Comparison of ENCODE assay signal across 29 cellular contexts in the genomic region with DNA sequence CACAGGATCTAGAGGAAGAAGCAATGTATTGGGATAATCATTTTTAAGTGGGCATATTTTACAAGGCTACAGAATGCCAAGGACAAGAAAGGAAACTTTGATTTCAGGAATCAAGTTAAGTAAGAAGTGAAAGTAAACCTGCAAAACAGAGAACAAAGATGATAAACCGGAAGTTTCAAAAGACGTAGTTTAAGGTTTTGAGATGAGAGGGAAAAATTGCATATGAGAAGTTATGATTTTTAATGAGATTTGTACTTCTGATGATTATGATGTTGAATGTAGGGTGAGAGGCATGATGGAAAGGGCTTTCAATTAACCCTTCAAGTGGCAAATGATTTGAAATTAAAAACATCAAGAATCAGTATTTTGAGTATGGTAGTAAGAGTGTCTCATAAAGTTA.
DNase-seq lines count a peak whose midpoint lies in the region; ATAC-seq and TF ChIP-seq lines count a peak whose summit lies in the region.
"Had no signal": no experiment of that assay in that cellular context is flagged by ENCODE, and none has a peak within 500 bp of the region (broad histone marks: within the 10 kb centered on the region; RNA-seq: fewer than 3 reads in every experiment).

No MANE protein-coding gene starts in this region.

- peak overlapping the region in 1 of 2 donors; percentile 55 for H3K4me3 Mint-ChIP-seq in activated T-cell treated with anti-CD3 and anti-CD28 coated beads, Interleukin-2, amount 50 U/mL, for 72 hours
- no peak overlapping the region for H3K4me3 Mint-ChIP-seq in WTC11
- H3K4me3 Mint-ChIP-seq in nephron progenitor cell: no peak overlapping the region
- no peak overlapping the region for H3K4me3 Mint-ChIP-seq in type B pancreatic cell
- H3K4me3 Mint-ChIP-seq: brain had no signal

- H3K79me2 ChIP-seq in GM23248 (ENCODE audit: insufficient read depth): no peaks in the 10 kb centered on the region
- H3K79me2 ChIP-seq: hepatocyte had no signal

- H3K4me3 ChIP-seq in GM23248: no peak overlapping the region
- H3K4me3 ChIP-seq: A549, dorsolateral prefrontal cortex, gastrocnemius medialis, GM12878, hepatocyte, transverse colon had no signal

- no peak for DNase-seq in activated T-cell treated with anti-CD3 and anti-CD28 coated beads, Interleukin-2, amount 50 U/mL, for 72 hours
- DNase-seq in activated T-cell treated with anti-CD3 and anti-CD28 coated beads for 4 hours (no peak), GM23248 (no peak), WTC11 (ENCODE audit: low spot score) (no peak), nephron progenitor cell (no peak), GM10266 (ENCODE audit: extremely low spot score) (no peak), type B pancreatic cell (ENCODE audit: extremely low spot score, unreplicated experiment) (no peak)
- DNase-seq: activated CD4-positive, alpha-beta T cell treated with anti-CD3 and anti-CD28 coated beads, Interleukin-2, amount 50 U/mL, for 4 hours; activated CD8-positive, alpha-beta memory T cell treated with anti-CD3 and anti-CD28 coated beads, Interleukin-2, amount 50 U/mL, for 4 hours; activated gamma-delta T cell treated with Interleukin-2 at 50 U/mL for 16 hours; dorsolateral prefrontal cortex; gastrocnemius medialis; Kasumi-1; left colon; mesendoderm; NCI-H1092; NCI-H187; NCI-H524 treated with DMSO at 0.1 percent for 48 hours; occipital lobe; SHP77; T-helper 9 cell; transverse colon had no signal

- no peak overlapping the region for H3K27ac Mint-ChIP-seq in activated T-cell treated with anti-CD3 and anti-CD28 coated beads, Interleukin-2, amount 50 U/mL, for 72 hours
- H3K27ac Mint-ChIP-seq in WTC11 (0 out of 2 replicates have a peak overlapping the region, but pooled peaks have one; percentile 17), nephron progenitor cell (peak overlapping the region; percentile 42), type B pancreatic cell (no peak overlapping the region)
- H3K27ac Mint-ChIP-seq: brain had no signal

- H3F3A ChIP-seq in GM23248 (ENCODE audit: insufficient read depth): 0 out of 2 replicates have a peak, but pooled peaks cover 9% of the 10 kb centered on the region

- no peak overlapping the region for H3K27ac ChIP-seq in GM23248
- H3K27ac ChIP-seq: A549, dorsolateral prefrontal cortex, gastrocnemius medialis, hepatocyte, transverse colon, VCaP had no signal

- H3K9me3 ChIP-seq in GM23248 (ENCODE audit: low read depth): no peaks in the 10 kb centered on the region
- H3K9me3 ChIP-seq: A549, gastrocnemius medialis, transverse colon had no signal

- no peaks in the 10 kb centered on the region for H3K36me3 ChIP-seq in GM23248 (ENCODE audit: low read depth)
- H3K36me3 ChIP-seq: gastrocnemius medialis, transverse colon had no signal

- peaks cover 16% of the 10 kb centered on the region for H3K4me1 Mint-ChIP-seq in activated T-cell treated with anti-CD3 and anti-CD28 coated beads, Interleukin-2, amount 50 U/mL, for 72 hours (ENCODE audit: low read depth)
- H3K4me1 Mint-ChIP-seq in WTC11 (peaks cover 16% of the 10 kb centered on the region), nephron progenitor cell (peaks cover 16% of the 10 kb centered on the region), type B pancreatic cell (ENCODE audit: unreplicated experiment) (peaks cover 12% of the 10 kb centered on the region)

- peaks cover 13% of the 10 kb centered on the region for H3K4me1 ChIP-seq in GM23248 (ENCODE audit: insufficient read depth)
- H3K4me1 ChIP-seq: A549, gastrocnemius medialis had no signal

- H3K27me3 Mint-ChIP-seq in activated T-cell treated with anti-CD3 and anti-CD28 coated beads, Interleukin-2, amount 50 U/mL, for 72 hours (ENCODE audit: low read depth): no peaks in the 10 kb centered on the region
- no peaks in the 10 kb centered on the region for H3K27me3 Mint-ChIP-seq in WTC11 (ENCODE audit: low read depth)
- H3K27me3 Mint-ChIP-seq in nephron progenitor cell (ENCODE audit: low read depth, poor library complexity): no peaks in the 10 kb centered on the region
- peaks cover 5% of the 10 kb centered on the region for H3K27me3 Mint-ChIP-seq in type B pancreatic cell

- WGBS in GM23248 (ENCODE audit: low coverage in 1 of 2, low lambda C conversion rate in 2 of 2, missing lambda C conversion rate in 2 of 2), 2 experiments: 60 to 61% methylated on average over 2 of the region's 2 CpGs

- H3K27me3 ChIP-seq in GM23248 (replicated peaks; ENCODE audit: insufficient read depth): no peaks in the 10 kb centered on the region
- H3K27me3 ChIP-seq: gastrocnemius medialis, hepatocyte, transverse colon had no signal

- H4K20me1 ChIP-seq in GM23248 (ENCODE audit: insufficient read depth): no peaks in the 10 kb centered on the region

- no peaks in the 10 kb centered on the region for H3K9me3 Mint-ChIP-seq in activated T-cell treated with anti-CD3 and anti-CD28 coated beads, Interleukin-2, amount 50 U/mL, for 72 hours
- H3K9me3 Mint-ChIP-seq in WTC11 (peaks cover 30% of the 10 kb centered on the region), nephron progenitor cell (no peaks in the 10 kb centered on the region), type B pancreatic cell (no peaks in the 10 kb centered on the region)

- no peak overlapping the region for H3K4me2 ChIP-seq in GM23248 (ENCODE audit: unreplicated experiment)
- H3K4me2 ChIP-seq: A549, hepatocyte had no signal

- in situ Hi-C loops in GM23248 (cut with MboI): no loop called here

- peak overlapping the region; percentile 51; the same call in 1 of the 2 replicates for H2AFZ ChIP-seq in GM23248
- H2AFZ ChIP-seq: hepatocyte had no signal

- CTCF ChIA-PET in WTC11 (lab: Charles Lee): no interaction called here

- no peaks in the 10 kb centered on the region for H3K9me2 ChIP-seq in GM23248 (ENCODE audit: insufficient read depth)

- TF ChIP-seq CTCF in WTC11 (IDR thresholded peaks at IDR 0.05) (no peak), nephron progenitor cell (IDR thresholded peaks at IDR 0.05) (no peak), GM10266 (IDR thresholded peaks at IDR 0.05; ENCODE audit: control insufficient read depth, insufficient read depth, low read depth, missing control alignments) (no peak), type B pancreatic cell (conservative IDR thresholded peaks at IDR 0.05) (no peak)

- POLR2A ChIA-PET in WTC11 (lab: Charles Lee): no interaction called here

- H3K36me3 Mint-ChIP-seq in activated T-cell treated with anti-CD3 and anti-CD28 coated beads, Interleukin-2, amount 50 U/mL, for 72 hours (ENCODE audit: insufficient read depth in 2 of 2): no peaks in the 10 kb centered on the region
- H3K36me3 Mint-ChIP-seq in WTC11 (peaks cover 20% of the 10 kb centered on the region), nephron progenitor cell (ENCODE audit: low read depth) (no peaks in the 10 kb centered on the region), type B pancreatic cell (no peaks in the 10 kb centered on the region)
- H3K36me3 Mint-ChIP-seq: brain had no signal

- no peak overlapping the region for H3K9ac ChIP-seq in GM23248

- peak; percentile 31 to 49 for ATAC-seq in activated T-cell treated with anti-CD3 and anti-CD28 coated beads, Interleukin-2, amount 50 U/mL, for 72 hours (replicated peaks in 1 of 2)
- no peak for ATAC-seq in WTC11
- ATAC-seq in HG02970 (IDR thresholded peaks at IDR 0.05; ENCODE audit: low FRiP score, unreplicated experiment): no peak
- ATAC-seq: A549, gastrocnemius medialis, GM12878, left colon, Panc1 had no signal

TF ChIP-seq in WTC11, 78 proteins besides CTCF, POLR2A, EP300 and RAD21:
- TF ChIP-seq ZNF138 (CRISPR knock-in tag; conservative IDR thresholded peaks at IDR 0.05) (no peak), FOXK1 (CRISPR knock-in tag; IDR thresholded peaks at IDR 0.05) (no peak), NFYB (CRISPR knock-in tag; conservative IDR thresholded peaks at IDR 0.05; ENCODE audit: low read depth) (no peak), ZBTB21 (CRISPR knock-in tag; IDR thresholded peaks at IDR 0.05; ENCODE audit: borderline replicate concordance) (no peak), GABPB1 (CRISPR knock-in tag; IDR thresholded peaks at IDR 0.05) (no peak), TCF7 (CRISPR knock-in tag; IDR thresholded peaks at IDR 0.05; ENCODE audit: low read depth) (no peak), TP53 (CRISPR knock-in tag; IDR thresholded peaks at IDR 0.05) (no peak), ZNF423 (CRISPR knock-in tag; IDR thresholded peaks at IDR 0.05) (no peak), SOX15 (CRISPR knock-in tag; IDR thresholded peaks at IDR 0.05) (no peak)
- TF ChIP-seq, protein P1, sequence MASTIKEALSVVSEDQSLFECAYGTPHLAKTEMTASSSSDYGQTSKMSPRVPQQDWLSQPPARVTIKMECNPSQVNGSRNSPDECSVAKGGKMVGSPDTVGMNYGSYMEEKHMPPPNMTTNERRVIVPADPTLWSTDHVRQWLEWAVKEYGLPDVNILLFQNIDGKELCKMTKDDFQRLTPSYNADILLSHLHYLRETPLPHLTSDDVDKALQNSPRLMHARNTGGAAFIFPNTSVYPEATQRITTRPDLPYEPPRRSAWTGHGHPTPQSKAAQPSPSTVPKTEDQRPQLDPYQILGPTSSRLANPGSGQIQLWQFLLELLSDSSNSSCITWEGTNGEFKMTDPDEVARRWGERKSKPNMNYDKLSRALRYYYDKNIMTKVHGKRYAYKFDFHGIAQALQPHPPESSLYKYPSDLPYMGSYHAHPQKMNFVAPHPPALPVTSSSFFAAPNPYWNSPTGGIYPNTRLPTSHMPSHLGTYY (CRISPR knock-in tag; IDR thresholded peaks at IDR 0.05): no peak
- TF ChIP-seq, protein P2, sequence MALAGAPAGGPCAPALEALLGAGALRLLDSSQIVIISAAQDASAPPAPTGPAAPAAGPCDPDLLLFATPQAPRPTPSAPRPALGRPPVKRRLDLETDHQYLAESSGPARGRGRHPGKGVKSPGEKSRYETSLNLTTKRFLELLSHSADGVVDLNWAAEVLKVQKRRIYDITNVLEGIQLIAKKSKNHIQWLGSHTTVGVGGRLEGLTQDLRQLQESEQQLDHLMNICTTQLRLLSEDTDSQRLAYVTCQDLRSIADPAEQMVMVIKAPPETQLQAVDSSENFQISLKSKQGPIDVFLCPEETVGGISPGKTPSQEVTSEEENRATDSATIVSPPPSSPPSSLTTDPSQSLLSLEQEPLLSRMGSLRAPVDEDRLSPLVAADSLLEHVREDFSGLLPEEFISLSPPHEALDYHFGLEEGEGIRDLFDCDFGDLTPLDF (CRISPR knock-in tag; IDR thresholded peaks at IDR 0.05): no peak

Comparison
In these comparisons a context has a peak if more than half of its experiments do, and no peak if none do; other contexts are left out.
1. ATAC-seq: peak in activated T-cell treated with anti-CD3 and anti-CD28 coated beads, Interleukin-2, amount 50 U/mL, for 72 hours (2 of 2); none in WTC11 (single experiment) and HG02970 (single experiment).
2. H3K27ac Mint-ChIP-seq: peak in WTC11 (single experiment) and nephron progenitor cell (single experiment); none in activated T-cell treated with anti-CD3 and anti-CD28 coated beads, Interleukin-2, amount 50 U/mL, for 72 hours (single experiment) and type B pancreatic cell (single experiment).